ENCODE assay signal across 1 cellular context in the genomic region with DNA sequence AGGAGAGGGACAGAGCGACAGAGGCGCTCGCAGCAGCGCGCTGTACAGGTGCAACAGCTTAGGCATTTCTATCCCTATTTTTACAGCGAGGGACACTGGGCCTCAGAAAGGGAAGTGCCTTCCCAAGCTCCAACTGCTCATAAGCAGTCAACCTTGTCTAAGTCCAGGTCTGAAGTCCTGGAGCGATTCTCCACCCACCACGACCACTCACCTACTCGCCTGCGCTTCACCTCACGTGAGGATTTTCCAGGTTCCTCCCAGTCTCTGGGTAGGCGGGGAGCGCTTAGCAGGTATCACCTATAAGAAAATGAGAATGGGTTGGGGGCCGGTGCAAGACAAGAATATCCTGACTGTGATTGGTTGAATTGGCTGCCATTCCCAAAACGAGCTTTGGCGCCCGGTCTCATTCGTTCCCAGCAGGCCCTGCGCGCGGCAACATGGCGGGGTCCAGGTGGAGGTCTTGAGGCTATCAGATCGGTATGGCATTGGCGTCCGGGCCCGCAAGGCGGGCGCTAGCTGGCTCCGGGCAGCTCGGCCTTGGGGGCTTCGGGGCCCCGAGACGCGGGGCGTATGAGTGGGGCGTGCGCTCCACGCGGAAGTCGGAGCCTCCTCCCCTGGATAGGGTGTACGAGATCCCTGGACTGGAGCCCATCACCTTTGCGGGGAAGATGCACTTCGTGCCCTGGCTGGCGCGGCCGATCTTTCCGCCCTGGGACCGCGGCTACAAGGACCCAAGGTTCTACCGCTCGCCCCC.
TF ChIP-seq lines count a peak whose summit lies in the region.

A gene with protein sequence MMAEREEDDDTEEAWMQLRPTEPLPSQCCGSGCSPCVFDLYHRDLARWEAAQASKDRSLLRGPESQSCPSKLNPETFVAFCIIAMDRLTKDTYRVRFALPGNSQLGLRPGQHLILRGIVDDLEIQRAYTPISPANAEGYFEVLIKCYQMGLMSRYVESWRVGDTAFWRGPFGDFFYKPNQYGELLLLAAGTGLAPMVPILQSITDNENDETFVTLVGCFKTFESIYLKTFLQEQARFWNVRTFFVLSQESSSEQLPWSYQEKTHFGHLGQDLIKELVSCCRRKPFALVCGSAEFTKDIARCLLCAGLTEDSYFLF (minus strand): TSS at position 266 of the 754 bp plus-strand sequence. CDS start 4,414 bp downstream, outside the sequence.
Gene MRPL37 (plus strand): TSS at position 403 of the 754 bp plus-strand sequence. CDS start 77 bp downstream, at position 480.

TF ChIP-seq in K562, 482 proteins besides CTCF, POLR2A, EP300 and RAD21 (continued from another document):
- TF ChIP-seq, protein P1, sequence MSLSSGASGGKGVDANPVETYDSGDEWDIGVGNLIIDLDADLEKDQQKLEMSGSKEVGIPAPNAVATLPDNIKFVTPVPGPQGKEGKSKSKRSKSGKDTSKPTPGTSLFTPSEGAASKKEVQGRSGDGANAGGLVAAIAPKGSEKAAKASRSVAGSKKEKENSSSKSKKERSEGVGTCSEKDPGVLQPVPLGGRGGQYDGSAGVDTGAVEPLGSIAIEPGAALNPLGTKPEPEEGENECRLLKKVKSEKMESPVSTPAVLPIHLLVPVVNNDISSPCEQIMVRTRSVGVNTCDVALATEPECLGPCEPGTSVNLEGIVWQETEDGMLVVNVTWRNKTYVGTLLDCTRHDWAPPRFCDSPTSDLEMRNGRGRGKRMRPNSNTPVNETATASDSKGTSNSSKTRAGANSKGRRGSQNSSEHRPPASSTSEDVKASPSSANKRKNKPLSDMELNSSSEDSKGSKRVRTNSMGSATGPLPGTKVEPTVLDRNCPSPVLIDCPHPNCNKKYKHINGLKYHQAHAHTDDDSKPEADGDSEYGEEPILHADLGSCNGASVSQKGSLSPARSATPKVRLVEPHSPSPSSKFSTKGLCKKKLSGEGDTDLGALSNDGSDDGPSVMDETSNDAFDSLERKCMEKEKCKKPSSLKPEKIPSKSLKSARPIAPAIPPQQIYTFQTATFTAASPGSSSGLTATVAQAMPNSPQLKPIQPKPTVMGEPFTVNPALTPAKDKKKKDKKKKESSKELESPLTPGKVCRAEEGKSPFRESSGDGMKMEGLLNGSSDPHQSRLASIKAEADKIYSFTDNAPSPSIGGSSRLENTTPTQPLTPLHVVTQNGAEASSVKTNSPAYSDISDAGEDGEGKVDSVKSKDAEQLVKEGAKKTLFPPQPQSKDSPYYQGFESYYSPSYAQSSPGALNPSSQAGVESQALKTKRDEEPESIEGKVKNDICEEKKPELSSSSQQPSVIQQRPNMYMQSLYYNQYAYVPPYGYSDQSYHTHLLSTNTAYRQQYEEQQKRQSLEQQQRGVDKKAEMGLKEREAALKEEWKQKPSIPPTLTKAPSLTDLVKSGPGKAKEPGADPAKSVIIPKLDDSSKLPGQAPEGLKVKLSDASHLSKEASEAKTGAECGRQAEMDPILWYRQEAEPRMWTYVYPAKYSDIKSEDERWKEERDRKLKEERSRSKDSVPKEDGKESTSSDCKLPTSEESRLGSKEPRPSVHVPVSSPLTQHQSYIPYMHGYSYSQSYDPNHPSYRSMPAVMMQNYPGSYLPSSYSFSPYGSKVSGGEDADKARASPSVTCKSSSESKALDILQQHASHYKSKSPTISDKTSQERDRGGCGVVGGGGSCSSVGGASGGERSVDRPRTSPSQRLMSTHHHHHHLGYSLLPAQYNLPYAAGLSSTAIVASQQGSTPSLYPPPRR (CRISPR knock-in tag; IDR thresholded peaks at IDR 0.05; ENCODE audit: borderline replicate concordance): peak; percentile 86
- TF ChIP-seq, protein P2, sequence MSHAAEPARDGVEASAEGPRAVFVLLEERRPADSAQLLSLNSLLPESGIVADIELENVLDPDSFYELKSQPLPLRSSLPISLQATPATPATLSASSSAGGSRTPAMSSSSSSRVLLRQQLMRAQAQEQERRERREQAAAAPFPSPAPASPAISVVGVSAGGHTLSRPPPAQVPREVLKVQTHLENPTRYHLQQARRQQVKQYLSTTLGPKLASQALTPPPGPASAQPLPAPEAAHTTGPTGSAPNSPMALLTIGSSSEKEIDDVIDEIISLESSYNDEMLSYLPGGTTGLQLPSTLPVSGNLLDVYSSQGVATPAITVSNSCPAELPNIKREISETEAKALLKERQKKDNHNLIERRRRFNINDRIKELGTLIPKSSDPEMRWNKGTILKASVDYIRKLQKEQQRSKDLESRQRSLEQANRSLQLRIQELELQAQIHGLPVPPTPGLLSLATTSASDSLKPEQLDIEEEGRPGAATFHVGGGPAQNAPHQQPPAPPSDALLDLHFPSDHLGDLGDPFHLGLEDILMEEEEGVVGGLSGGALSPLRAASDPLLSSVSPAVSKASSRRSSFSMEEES (CRISPR knock-in tag; IDR thresholded peaks at IDR 0.05): no peak
- no peak for TF ChIP-seq SFPQ (IDR thresholded peaks at IDR 0.05; ENCODE audit: low read depth, low read length)
- no peak for TF ChIP-seq TRIM28 (IDR thresholded peaks at IDR 0.05)
- peak in 1 of 2 experiments; percentile 50; a peak in 1 of 4 replicates for TF ChIP-seq ZMIZ1 (IDR thresholded peaks at IDR 0.05; ENCODE audit: low read depth in 2 of 2, low read length in 2 of 2)
- no peak for TF ChIP-seq ZNF696 (CRISPR knock-in tag; conservative IDR thresholded peaks at IDR 0.05)
- TF ChIP-seq DMBX1 (CRISPR knock-in tag; IDR thresholded peaks at IDR 0.05; ENCODE audit: borderline replicate concordance): 0 out of 2 replicates have a peak, but pooled peaks have one; percentile 48
- TF ChIP-seq BRD9 (IDR thresholded peaks at IDR 0.05; ENCODE audit: low read depth, partially characterized antibody): no peak
- 0 out of 2 replicates have a peak, but pooled peaks have one; percentile 34 for TF ChIP-seq SMARCA4 (IDR thresholded peaks at IDR 0.05)
- no peak for TF ChIP-seq ZNF263 (CRISPR knock-in tag; IDR thresholded peaks at IDR 0.05; ENCODE audit: borderline replicate concordance)
- no peak for TF ChIP-seq BACH1 (tag; IDR thresholded peaks at IDR 0.05)
- peak; percentile 52; the same call in 1 of the 2 replicates for TF ChIP-seq NKRF (IDR thresholded peaks at IDR 0.05; ENCODE audit: borderline replicate concordance)
- no peak for TF ChIP-seq ZNF707 (CRISPR knock-in tag; conservative IDR thresholded peaks at IDR 0.05)
TF ChIP-seq in K562: peak in this region for 128.
